ENCODE assay signal across 27 cellular contexts in the genomic region with DNA sequence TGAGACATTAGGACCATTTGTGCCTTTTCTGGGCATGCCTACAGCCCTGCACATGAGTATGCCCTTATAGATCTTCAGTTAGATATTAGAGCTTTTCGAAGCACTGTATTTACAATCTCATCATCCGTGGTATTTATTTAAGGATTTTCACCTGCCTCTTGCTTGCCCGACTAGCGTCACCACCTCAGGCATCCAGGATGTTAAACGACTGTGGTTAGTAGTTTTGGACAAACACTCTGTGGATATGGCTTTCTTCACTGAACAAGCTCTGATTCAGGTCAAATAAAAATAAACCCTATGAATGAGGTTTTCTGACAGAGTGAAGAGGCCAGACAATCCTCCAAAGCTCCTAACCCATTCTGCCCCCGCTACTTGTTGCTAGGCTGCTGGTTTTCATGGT.
DNase-seq lines count a peak whose midpoint lies in the region; ATAC-seq and FAIRE-seq lines count a peak whose summit lies in the region.
"Had no signal": no experiment of that assay in that cellular context is flagged by ENCODE, and none has a peak within 500 bp of the region (broad histone marks: within the 10 kb centered on the region; RNA-seq: fewer than 3 reads in every experiment).

No MANE protein-coding gene starts in this region.

- DNase-seq in NCI-H748 (lab: John Stamatoyannopoulos, UW; ENCODE audit: unreplicated experiment) (peak; percentile 40), NCI-H748 treated with DMSO at 0.1 percent for 48 hours (lab: John Stamatoyannopoulos, UW) (no peak), HT1080 (ENCODE audit: low read depth) (peak; percentile 50), RCC 7860 (ENCODE audit: low spot score) (peak; percentile 67), kidney tubule cell (ENCODE audit: low spot score) (peak; percentile 44)
- DNase-seq: activated CD4-positive, alpha-beta T cell treated with anti-CD3 and anti-CD28 coated beads for 4 hours; activated T-cell treated with anti-CD3 and anti-CD28 coated beads for 4 hours; AML-193; CD4-positive, alpha-beta T cell; central memory CD4-positive, alpha-beta T cell; cortex of kidney; effector memory CD4-positive, alpha-beta T cell; glutamatergic neuron; HCEC 1CT; mesenchymal stem cell; NCI-H226; nephron progenitor cell; OCI-M1; pancreas; transverse colon had no signal

- ATAC-seq in GM21423 (IDR thresholded peaks at IDR 0.05; ENCODE audit: unreplicated experiment) (no peak), HG03135 (IDR thresholded peaks at IDR 0.05; ENCODE audit: unreplicated experiment) (no peak), HG03378 (IDR thresholded peaks at IDR 0.05; ENCODE audit: unreplicated experiment) (no peak)
- ATAC-seq: activated naive CD4-positive, alpha-beta T cell treated with anti-CD3 and anti-CD28 coated beads, Interleukin-2, amount 50 U/mL, for 72 hours; pancreas; Right ventricle myocardium inferior; stimulated activated effector memory CD8-positive, alpha-beta T cell treated with anti-CD3 and anti-CD28 coated beads, Interleukin-12 subunit alpha, Interleukin-12 subunit beta, amount 100 ng/mL, for 72 hours had no signal

- FAIRE-seq in RCC 7860 (lab: Jason Lieb, UNC) = no peak
- FAIRE-seq: G401.6, pancreas had no signal
